In genomic region chr7:98399462-98399861, GRCh38 we compare ENCODE assay signal across 9 cellular contexts. TPM values are rescaled to one million over a fixed set of nuclear protein-coding genes. Genes with fewer than 3 reads are reported as not detected.
DNase-seq lines count a peak whose midpoint lies in the region; ATAC-seq and TF ChIP-seq lines count a peak whose summit lies in the region.
"Had no signal": no experiment of that assay in that cellular context is flagged by ENCODE, and none has a peak within 500 bp of the region (broad histone marks: within the 10 kb centered on the region; RNA-seq: fewer than 3 reads in every experiment).

No MANE protein-coding gene starts in this region.

- TF ChIP-seq CTCF in BJ (IDR thresholded peaks at IDR 0.05; ENCODE audit: insufficient read depth, low read depth, low read length) (no peak), brain (conservative IDR thresholded peaks at IDR 0.05) (no peak), mesothelial cell of epicardium (IDR thresholded peaks at IDR 0.05; ENCODE audit: unreplicated experiment) (no peak)

- no peaks in the 10 kb centered on the region for H3K9me3 Mint-ChIP-seq in brain
- H3K9me3 Mint-ChIP-seq in mesothelial cell of epicardium, result no peaks in the 10 kb centered on the region

- peaks cover 51% of the 10 kb centered on the region for H3K27me3 Mint-ChIP-seq in brain
- H3K27me3 Mint-ChIP-seq in mesothelial cell of epicardium (ENCODE audit: low read depth), result no peaks in the 10 kb centered on the region

- H3K9me3 ChIP-seq in HUES6 (ENCODE audit: control insufficient read depth, insufficient read depth, low read depth, low read length), result peaks cover 6% of the 10 kb centered on the region; the same call in 1 of the 2 replicates

- H3K27ac ChIP-seq in HUES6 (ENCODE audit: low read depth, low read length), result no peak overlapping the region

- no peaks in the 10 kb centered on the region for H3K27me3 ChIP-seq in BJ (ENCODE audit: control insufficient read depth, insufficient read depth, low read length)
- no peaks in the 10 kb centered on the region for H3K27me3 ChIP-seq in HUES6 (ENCODE audit: control insufficient read depth, insufficient read depth, low read length)

- CTCF ChIA-PET in BJ (lab: Yijun Ruan, JAX), result interaction anchor here (0.7 to 4.4 kb wide), 4 partner anchors 18 to 133 kb away, joined by 3 to 49 read pairs (median 24); no protein-coding TSS in a partner anchor

- POLR2A ChIA-PET in BJ (lab: Charles Lee), result no interaction called here

- H3K4me3 Mint-ChIP-seq in brain, result peak overlapping the region in 4 of 5 experiments; percentile 74 to 83 (median 79)
- peak overlapping the region; percentile 70 for H3K4me3 Mint-ChIP-seq in mesothelial cell of epicardium

- no peak for DNase-seq in BJ (ENCODE audit: low read depth)
- no peak for DNase-seq in mesothelial cell of epicardium (ENCODE audit: low spot score in 2 of 2, unreplicated experiment in 2 of 2)
- DNase-seq in stimulated activated CD4-positive, alpha-beta T cell treated with anti-CD3 and anti-CD28 coated beads, Interleukin-2, amount 100 ng/mL, for 24 hours, result no peak
- DNase-seq: activated CD4-positive, CD25-positive, alpha-beta regulatory T cell treated with anti-CD3 and anti-CD28 coated beads, Interleukin-2, amount 50 U/mL, for 72 hours had no signal

- H3K4me1 Mint-ChIP-seq in brain, result peaks cover 21% of the 10 kb centered on the region
- peaks cover 20% of the 10 kb centered on the region for H3K4me1 Mint-ChIP-seq in mesothelial cell of epicardium

- ATAC-seq in HG02623 (IDR thresholded peaks at IDR 0.05; ENCODE audit: unreplicated experiment) (no peak), HG03108 (IDR thresholded peaks at IDR 0.05; ENCODE audit: unreplicated experiment) (no peak), GM19452 (IDR thresholded peaks at IDR 0.05; ENCODE audit: unreplicated experiment) (no peak)

- H3K4me3 ChIP-seq in BJ (ENCODE audit: low read depth, low read length) (peak overlapping the region; percentile 69), HUES6 (ENCODE audit: low read depth, low read length) (peak overlapping the region; percentile 85; the same call in 1 of the 2 replicates)

- H3K4me1 ChIP-seq in HUES6 (ENCODE audit: control insufficient read depth, insufficient read depth, low read length), result peaks cover 16% of the 10 kb centered on the region

- H3K9ac ChIP-seq in HUES6 (ENCODE audit: low read length), result no peak overlapping the region

- H3K36me3 Mint-ChIP-seq in brain (no peaks in the 10 kb centered on the region), mesothelial cell of epicardium (no peaks in the 10 kb centered on the region)

- peak overlapping the region in 3 of 5 experiments; percentile 13 to 58 (median 52) for H3K27ac Mint-ChIP-seq in brain
- peak overlapping the region; percentile 81 for H3K27ac Mint-ChIP-seq in mesothelial cell of epicardium

- no peaks in the 10 kb centered on the region for H3K36me3 ChIP-seq in BJ (ENCODE audit: control insufficient read depth, insufficient read depth, low read length)
- H3K36me3 ChIP-seq in HUES6 (ENCODE audit: control insufficient read depth, insufficient read depth, low read length), result peaks cover 3% of the 10 kb centered on the region; the same call in 1 of the 2 replicates

RNA-seq across cellular contexts. Expression of gene BAIAP2L1, which starts 1.4 kb away (rescaled TPM):
- 8.8 and 11.4 TPM in 2 replicates for polyA plus RNA-seq in BJ (2011; rRNA removed)
- polyA minus RNA-seq in BJ (2011; rRNA and poly(A)+ RNA removed), result 5.8 and 8.2 TPM in 2 replicates
- polyA plus RNA-seq in brain (ENCODE audit: insufficient read depth, low read depth, low replicate concordance), result 19.4 TPM
- total RNA-seq in mesothelial cell of epicardium, result 27.2 to 31.0 TPM (median 30.0 TPM) in 3 replicates
